ENCODE assay signal across 10 cellular contexts in genomic region chr3:134463676-134464611, GRCh38. TPM values are rescaled to one million over a fixed set of nuclear protein-coding genes. Genes with fewer than 3 reads are reported as not detected.
DNase-seq lines count a peak whose midpoint lies in the region; ATAC-seq and TF ChIP-seq lines count a peak whose summit lies in the region.
"Had no signal": no experiment of that assay in that cellular context is flagged by ENCODE, and none has a peak within 500 bp of the region (broad histone marks: within the 10 kb centered on the region; RNA-seq: fewer than 3 reads in every experiment).

No MANE protein-coding gene starts in this region.

- TF ChIP-seq EP300 in esophagus muscularis mucosa (IDR thresholded peaks at IDR 0.05): no peak

- H3K4me3 ChIP-seq in esophagus muscularis mucosa: peak overlapping the region in 3 of 4 donors; percentile 1 to 10 (median 10)
- H3K4me3 ChIP-seq in vagina: no peak overlapping the region

- H3K36me3 ChIP-seq in esophagus muscularis mucosa (no peaks in the 10 kb centered on the region), vagina (no peaks in the 10 kb centered on the region)

- TF ChIP-seq POLR2A in esophagus muscularis mucosa (IDR thresholded peaks at IDR 0.05; ENCODE audit: low read depth): no peak
- no peak for TF ChIP-seq POLR2A in vagina (IDR thresholded peaks at IDR 0.05)

- TF ChIP-seq CTCF in esophagus muscularis mucosa (IDR thresholded peaks at IDR 0.05) (no peak), vagina (IDR thresholded peaks at IDR 0.05) (no peak)

- H3K9me3 ChIP-seq in esophagus muscularis mucosa (no peaks in the 10 kb centered on the region), vagina (no peaks in the 10 kb centered on the region)

- H3K4me1 ChIP-seq in esophagus muscularis mucosa (peaks cover 30 to 58% (median 56%) of the 10 kb centered on the region in 4 donors), vagina (peaks cover 46% of the 10 kb centered on the region)

- whole genome bisulfite sequencing in esophagus muscularis mucosa: 40% methylated on average over 17 of the region's 17 CpGs

- intact Hi-C loops in esophagus muscularis mucosa (cut with DNase I) (no loop called here), vagina (cut with DNase I) (loop anchor here (2.0 to 5.0 kb wide), 2 partner anchors 89 to 152 kb away; partner anchors contain the start of gene AMOTL2)

- no peak for ATAC-seq in GM19455 (IDR thresholded peaks at IDR 0.05; ENCODE audit: unreplicated experiment)

- DNase-seq in NCI-H82 (lab: John Stamatoyannopoulos, UW) (peak; percentile 17), NCI-H82 treated with DMSO at 0.1 percent for 48 hours (lab: John Stamatoyannopoulos, UW; ENCODE audit: unreplicated experiment) (no peak), esophagus muscularis mucosa (ENCODE audit: extremely low spot score) (peak; percentile 95), myocyte (ENCODE audit: low read depth) (peak; percentile 88), vagina (ENCODE audit: extremely low spot score in 2 of 2) (peak in 1 of 2 donors; percentile 95), T-helper 1 cell (no peak), GM19240 (ENCODE audit: insufficient read length, low spot score) (no peak)
- DNase-seq: activated CD8-positive, alpha-beta memory T cell treated with anti-CD3 and anti-CD28 coated beads, Interleukin-2, amount 50 U/mL, for 4 hours; NCI-H2227 treated with DMSO at 0.1 percent for 48 hours had no signal

- peak overlapping the region; percentile 68 to 84 (median 73) for H3K27ac ChIP-seq in esophagus muscularis mucosa (replicated peaks in 1 of 4)
- H3K27ac ChIP-seq in vagina: peak overlapping the region; percentile 71

- H3K27me3 ChIP-seq in esophagus muscularis mucosa: no peaks in the 10 kb centered on the region
- no peaks in the 10 kb centered on the region for H3K27me3 ChIP-seq in vagina

RNA-seq across cellular contexts. Expression of gene ANAPC13, which starts 21.8 kb away (rescaled TPM):
- total RNA-seq in esophagus muscularis mucosa (10 to 100 TPM; 32.5 to 78.9 (median 49.4) TPM), myocyte (177 and 210 TPM in 2 replicates), vagina (24.1 TPM)
- 77.7 TPM for polyA plus RNA-seq in myocyte (2012)

RNA-seq across cellular contexts. Expression of gene CEP63, which starts 21.9 kb away (rescaled TPM):
- total RNA-seq in esophagus muscularis mucosa (10 to 100 TPM; 16.7 to 26.2 (median 22.6) TPM), myocyte (17.6 and 22.5 TPM in 2 replicates), vagina (12.5 TPM)
- polyA plus RNA-seq in myocyte (2012): 21.7 TPM

Comparison
In these comparisons a context has a peak if more than half of its experiments do, and no peak if none do; other contexts are left out.
1. DNase-seq: peak in NCI-H82 (single experiment), esophagus muscularis mucosa (single experiment) and myocyte (single experiment); none in NCI-H82 treated with DMSO at 0.1 percent for 48 hours (single experiment), T-helper 1 cell (0 of 5) and GM19240 (single experiment).
2. H3K4me3 ChIP-seq: peak in esophagus muscularis mucosa (3 of 4); none in vagina (0 of 2).